ENCODE assay signal across 19 cellular contexts in genomic region chr3:180062771-180063170, GRCh38. TPM values are rescaled to one million over a fixed set of nuclear protein-coding genes. Genes with fewer than 3 reads are reported as not detected.
A peak's percentile ranks its signal among the peaks of the same experiment; 100 is the strongest.
DNase-seq lines count a peak whose midpoint lies in the region; ATAC-seq and TF ChIP-seq lines count a peak whose summit lies in the region.
"Had no signal": no experiment of that assay in that cellular context is flagged by ENCODE, and none has a peak within 500 bp of the region (broad histone marks: within the 10 kb centered on the region; RNA-seq: fewer than 3 reads in every experiment).

No MANE protein-coding gene starts in this region.

- H3K36me3 Mint-ChIP-seq in MCF 10A (ENCODE audit: insufficient read depth, unreplicated experiment) = no peaks in the 10 kb centered on the region
- H3K36me3 Mint-ChIP-seq: CD4-positive, alpha-beta memory T cell had no signal

- H3K9ac ChIP-seq in mammary epithelial cell (ENCODE audit: insufficient read depth, low read length) = no peak overlapping the region

- in situ Hi-C loops in mammary epithelial cell (cut with MboI; ENCODE audit: low sequenced_read_pairs in 2 of 2) = no loop called here

- DNase-seq in MCF 10A (ENCODE audit: unreplicated experiment) = peak; percentile 63
- no peak for DNase-seq in mammary epithelial cell
- peak; percentile 22 for DNase-seq in fibroblast of mammary gland (ENCODE audit: low read depth)
- DNase-seq in skeletal muscle cell (ENCODE audit: low read depth) = peak; percentile 18
- no peak for DNase-seq in A673 (ENCODE audit: low spot score)
- DNase-seq: 8988T; C1 segment of cervical spinal cord; Calu3; CD4-positive, alpha-beta memory T cell; COR-L47; DMS53; DMS79 treated with DMSO at 0.1 percent for 48 hours; HFFc6 had no signal

- peaks cover 7% of the 10 kb centered on the region for H3K9me3 Mint-ChIP-seq in MCF 10A (ENCODE audit: unreplicated experiment)
- H3K9me3 Mint-ChIP-seq: GM23338, HFFc6 had no signal

- no peaks in the 10 kb centered on the region for H3K9me3 ChIP-seq in mammary epithelial cell (replicated peaks; ENCODE audit: insufficient read depth, low read length)
- H3K9me3 ChIP-seq in A673 (ENCODE audit: low read depth, low read length, poor library complexity, severe bottlenecking) = no peaks in the 10 kb centered on the region
- H3K9me3 ChIP-seq: A549, HAP-1 had no signal

- no peak for ATAC-seq in GM21528 (IDR thresholded peaks at IDR 0.05; ENCODE audit: low FRiP score, unreplicated experiment)
- ATAC-seq: A549, GM23338 had no signal

- no peak overlapping the region for H3K4me3 Mint-ChIP-seq in MCF 10A (ENCODE audit: unreplicated experiment)
- H3K4me3 Mint-ChIP-seq: CD4-positive, alpha-beta memory T cell; GM23338; HFFc6 had no signal

- H3K4me3 ChIP-seq in mammary epithelial cell (replicated peaks in 1 of 3; ENCODE audit: insufficient read depth in 1 of 3, low read depth in 2 of 3, low read length in 3 of 3) (no peak overlapping the region), fibroblast of mammary gland (ENCODE audit: control insufficient read depth, low read depth, low read length) (no peak overlapping the region), skeletal muscle cell (ENCODE audit: low read depth, low read length) (no peak overlapping the region), A673 (ENCODE audit: low read depth, low read length, poor library complexity, severe bottlenecking) (no peak overlapping the region)
- H3K4me3 ChIP-seq: A549, GM23338, HAP-1 had no signal

- POLR2A ChIA-PET in MCF 10A (lab: Yijun Ruan, JAX) = no interaction called here
- POLR2A ChIA-PET in A673 (lab: Charles Lee; ENCODE audit: low non-redundant PET) = no interaction called here

- intact Hi-C loops in MCF 10A (cut with micrococcal nuclease) = loop anchor here (1.0 to 10.0 kb wide), 4 partner anchors 133 to 532 kb away; no protein-coding TSS in a partner anchor
- intact Hi-C loops in mammary epithelial cell (cut with micrococcal nuclease) = no loop called here
- intact Hi-C loops in A673 (cut with micrococcal nuclease; ENCODE audit: unreplicated experiment) = no loop called here

- TF ChIP-seq CTCF in MCF 10A (IDR thresholded peaks at IDR 0.05; ENCODE audit: unreplicated experiment) = no peak
- no peak for TF ChIP-seq CTCF in mammary epithelial cell (conservative IDR thresholded peaks at IDR 0.05 in 1 of 2, IDR thresholded peaks at IDR 0.05 in 1 of 2; ENCODE audit: extremely low read depth in 1 of 2, insufficient read depth in 1 of 2, low read depth in 1 of 2, low read length in 2 of 2)
- TF ChIP-seq CTCF in fibroblast of mammary gland (conservative IDR thresholded peaks at IDR 0.05; ENCODE audit: control insufficient read depth, insufficient read depth, low read depth, low read length) = no peak
- no peak for TF ChIP-seq CTCF in A673 (conservative IDR thresholded peaks at IDR 0.05; ENCODE audit: low read depth, low read length)

- dilution Hi-C loops in mammary epithelial cell (cut with HindIII; ENCODE audit: low sequenced_read_pairs) = no loop called here

- no peaks in the 10 kb centered on the region for H3K4me1 ChIP-seq in mammary epithelial cell (ENCODE audit: insufficient read depth, low read length)
- H3K4me1 ChIP-seq in A673 (ENCODE audit: insufficient read depth, low read length, poor library complexity, severe bottlenecking) = no peaks in the 10 kb centered on the region
- H3K4me1 ChIP-seq: A549, HAP-1 had no signal

- no peaks in the 10 kb centered on the region for H3K79me2 ChIP-seq in mammary epithelial cell (ENCODE audit: insufficient read depth, low read length)

- H4K20me1 ChIP-seq in mammary epithelial cell (ENCODE audit: insufficient read depth, low read length) = no peaks in the 10 kb centered on the region

- H3K4me2 ChIP-seq in mammary epithelial cell (ENCODE audit: insufficient read depth, low read depth, low read length) = no peak overlapping the region
- H3K4me2 ChIP-seq: A549, GM23338 had no signal

- 0% methylated on average over 1 of the region's 1 CpG for WGBS in mammary epithelial cell (ENCODE audit: low coverage, missing lambda C conversion rate)

- H3K27me3 ChIP-seq in mammary epithelial cell (ENCODE audit: insufficient read depth, low read length) = no peaks in the 10 kb centered on the region
- H3K27me3 ChIP-seq in A673 (replicated peaks; ENCODE audit: insufficient read depth, low read depth, low read length, poor library complexity) = no peaks in the 10 kb centered on the region

- H3K27ac ChIP-seq in mammary epithelial cell (ENCODE audit: insufficient read depth, low read depth, low read length) (no peak overlapping the region), A673 (ENCODE audit: low read depth, low read length, poor library complexity, severe bottlenecking) (no peak overlapping the region)
- H3K27ac ChIP-seq: A549 had no signal

- H3K27me3 Mint-ChIP-seq in MCF 10A (ENCODE audit: insufficient read depth, unreplicated experiment) = no peaks in the 10 kb centered on the region
- H3K27me3 Mint-ChIP-seq: CD4-positive, alpha-beta memory T cell had no signal

- CTCF ChIA-PET in MCF 10A (lab: Yijun Ruan, JAX) = interaction anchor here (0.5 to 0.7 kb wide), 3 partner anchors 15 to 1041 kb away, joined by 3 to 4 read pairs (median 3); no protein-coding TSS in a partner anchor
- CTCF ChIA-PET in mammary epithelial cell (lab: Charles Lee; ENCODE audit: low non-redundant PET) = interaction anchor here (0.6 kb wide), 1 partner anchor 14 kb away, joined by 11 read pairs; no protein-coding TSS in a partner anchor
- CTCF ChIA-PET in A673 (lab: Charles Lee) = no interaction called here

- H3K36me3 ChIP-seq in mammary epithelial cell (ENCODE audit: insufficient read depth, low read length) (no peaks in the 10 kb centered on the region), A673 (ENCODE audit: insufficient read depth, low read length, poor library complexity, severe bottlenecking) (no peaks in the 10 kb centered on the region)
- H3K36me3 ChIP-seq: HAP-1 had no signal

- no peak overlapping the region for H3K27ac Mint-ChIP-seq in MCF 10A (ENCODE audit: low read depth, unreplicated experiment)
- H3K27ac Mint-ChIP-seq: CD4-positive, alpha-beta memory T cell; GM23338; HFFc6 had no signal

- no peak overlapping the region for H2AFZ ChIP-seq in mammary epithelial cell (ENCODE audit: low read depth, low read length)
- H2AFZ ChIP-seq: GM23338 had no signal

- BruUV-seq in MCF 10A (replicated peaks; lab: Mats Ljungman, UMichigan) (no TSS peak), mammary epithelial cell (replicated peaks; lab: Mats Ljungman, UMichigan) (no TSS peak), A673 (replicated peaks; lab: Mats Ljungman, UMichigan) (no TSS peak)

- peaks cover 11% of the 10 kb centered on the region for H3K4me1 Mint-ChIP-seq in MCF 10A (ENCODE audit: insufficient read depth, unreplicated experiment)
- H3K4me1 Mint-ChIP-seq: CD4-positive, alpha-beta memory T cell had no signal

RNA-seq across cellular contexts. Expression of gene PEX5L, which starts 26.0 kb away (rescaled TPM):
- total RNA-seq in MCF 10A (2022) = 0.32 and 0.47 TPM in 2 replicates
- 1 to 10 TPM in 1 of 2 donors, under 1 TPM in 1; 0.83 to 7.1 TPM for total RNA-seq in mammary epithelial cell
- 0.86 TPM for polyA plus RNA-seq in mammary epithelial cell
- polyA minus RNA-seq in mammary epithelial cell = not detected
- not detected in 2 replicates for total RNA-seq in A673 (2021)
- total RNA-seq: Calu3; CD4-positive, alpha-beta memory T cell; G401 had no signal
- polyA plus RNA-seq: BJ had no signal

Comparison
In these comparisons a context has a peak if more than half of its experiments do, and no peak if none do; other contexts are left out.
1. DNase-seq: peak in MCF 10A (single experiment), fibroblast of mammary gland (single experiment) and skeletal muscle cell (single experiment); none in mammary epithelial cell (single experiment) and A673 (single experiment).